Comparison of ENCODE assay signal across 21 cellular contexts in genomic region chr7:22660293-22660692, GRCh38.
"Had no signal": no experiment of that assay in that cellular context is flagged by ENCODE, and none has a peak within 500 bp of the region (broad histone marks: within the 10 kb centered on the region; RNA-seq: fewer than 3 reads in every experiment).

No MANE protein-coding gene starts in this region.

- DNase-seq: activated CD4-positive, alpha-beta T cell treated with anti-CD3 and anti-CD28 coated beads for 36 hours; activated CD4-positive, alpha-beta T cell treated with anti-CD3 and anti-CD28 coated beads, Interleukin-2, amount 50 U/mL, for 48 hours; activated CD8-positive, alpha-beta memory T cell treated with anti-CD3 and anti-CD28 coated beads, Interleukin-2, amount 50 U/mL, for 48 hours; activated naive CD4-positive, alpha-beta T cell; activated T-cell treated with anti-CD3 and anti-CD28 coated beads, Interleukin-2, amount 50 U/mL, for 4 hours; colonic mucosa; heart right ventricle; lower lobe of right lung; naive thymus-derived CD4-positive, alpha-beta T cell; occipital lobe; right lobe of liver; small intestine; stimulated activated CD8-positive, alpha-beta memory T cell treated with anti-CD3 and anti-CD28 coated beads, Interleukin-4, amount 100 ng/mL, for 48 hours; stimulated activated naive CD4-positive, alpha-beta T cell; T-helper 9 cell; testis; uterus had no signal

- H3K27ac Mint-ChIP-seq: activated CD4-positive, alpha-beta T cell treated with anti-CD3 and anti-CD28 coated beads for 36 hours; activated naive CD8-positive, alpha-beta T cell; activated T-helper 2 cell treated with anti-CD3 and anti-CD28 coated beads, Interferon-gamma antibody, Interleukin-2, Interleukin-4, amounts not matched to agents 10 μg/mL and 5 μg/mL and 100 μg/mL, durations not matched to agents 14 hours and 24 hours and 36 hours; naive thymus-derived CD4-positive, alpha-beta T cell had no signal

- H3K36me3 Mint-ChIP-seq: activated naive CD8-positive, alpha-beta T cell had no signal

- H3K27ac ChIP-seq: breast epithelium, colonic mucosa, heart right ventricle, lower lobe of right lung, right lobe of liver, testis, uterus had no signal

- H3K27me3 ChIP-seq: breast epithelium, colonic mucosa, heart right ventricle, right lobe of liver, testis, uterus had no signal

- H3K9me3 ChIP-seq: colonic mucosa, lower lobe of right lung, right lobe of liver, testis, uterus had no signal

- H3K4me1 ChIP-seq: breast epithelium, colonic mucosa, right lobe of liver, testis, uterus had no signal

- H3K4me3 ChIP-seq: breast epithelium, colonic mucosa, heart right ventricle, lower lobe of right lung, right lobe of liver, testis, uterus had no signal

- H3K9me3 Mint-ChIP-seq: activated T-cell treated with anti-CD3 and anti-CD28 coated beads, Interleukin-2, amount 50 U/mL, for 4 hours; activated T-helper 2 cell treated with anti-CD3 and anti-CD28 coated beads, Interferon-gamma antibody, Interleukin-2, Interleukin-4, amounts not matched to agents 10 μg/mL and 5 μg/mL and 100 μg/mL, durations not matched to agents 14 hours and 24 hours and 36 hours had no signal

- H3K4me3 Mint-ChIP-seq: activated CD4-positive, alpha-beta T cell treated with anti-CD3 and anti-CD28 coated beads for 36 hours; activated naive CD8-positive, alpha-beta T cell; activated T-cell treated with anti-CD3 and anti-CD28 coated beads, Interleukin-2, amount 50 U/mL, for 4 hours; naive thymus-derived CD4-positive, alpha-beta T cell; neural crest cell had no signal

- H3K36me3 ChIP-seq: breast epithelium, colonic mucosa, heart right ventricle, lower lobe of right lung, right lobe of liver, uterus had no signal
